1 cellular context compared by ENCODE assay signal in the genomic region with DNA sequence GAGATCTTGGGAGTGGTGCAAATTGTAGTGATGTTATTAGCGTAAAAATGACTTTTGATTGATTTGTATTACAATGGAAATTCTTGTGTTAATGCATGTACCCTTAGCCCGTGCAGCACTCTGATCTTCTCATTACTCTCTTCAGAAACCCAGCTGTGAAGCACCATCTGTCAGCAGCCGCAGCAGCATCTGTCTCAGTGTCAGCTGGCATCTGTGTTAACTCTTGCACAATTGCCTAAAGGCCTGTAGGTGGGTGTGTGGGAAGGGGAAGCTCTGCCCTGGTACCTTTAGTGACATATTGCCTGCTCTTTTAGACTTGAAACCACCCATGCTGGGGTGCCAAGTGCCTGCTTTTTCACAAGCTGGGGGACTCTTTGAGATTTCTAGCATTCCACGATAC.
TF ChIP-seq lines count a peak whose summit lies in the region.

No MANE protein-coding gene starts in this region.

TF ChIP-seq in GM23338, 12 proteins besides CTCF, POLR2A, EP300 and RAD21 (continued from another document):
- TF ChIP-seq, protein P1, sequence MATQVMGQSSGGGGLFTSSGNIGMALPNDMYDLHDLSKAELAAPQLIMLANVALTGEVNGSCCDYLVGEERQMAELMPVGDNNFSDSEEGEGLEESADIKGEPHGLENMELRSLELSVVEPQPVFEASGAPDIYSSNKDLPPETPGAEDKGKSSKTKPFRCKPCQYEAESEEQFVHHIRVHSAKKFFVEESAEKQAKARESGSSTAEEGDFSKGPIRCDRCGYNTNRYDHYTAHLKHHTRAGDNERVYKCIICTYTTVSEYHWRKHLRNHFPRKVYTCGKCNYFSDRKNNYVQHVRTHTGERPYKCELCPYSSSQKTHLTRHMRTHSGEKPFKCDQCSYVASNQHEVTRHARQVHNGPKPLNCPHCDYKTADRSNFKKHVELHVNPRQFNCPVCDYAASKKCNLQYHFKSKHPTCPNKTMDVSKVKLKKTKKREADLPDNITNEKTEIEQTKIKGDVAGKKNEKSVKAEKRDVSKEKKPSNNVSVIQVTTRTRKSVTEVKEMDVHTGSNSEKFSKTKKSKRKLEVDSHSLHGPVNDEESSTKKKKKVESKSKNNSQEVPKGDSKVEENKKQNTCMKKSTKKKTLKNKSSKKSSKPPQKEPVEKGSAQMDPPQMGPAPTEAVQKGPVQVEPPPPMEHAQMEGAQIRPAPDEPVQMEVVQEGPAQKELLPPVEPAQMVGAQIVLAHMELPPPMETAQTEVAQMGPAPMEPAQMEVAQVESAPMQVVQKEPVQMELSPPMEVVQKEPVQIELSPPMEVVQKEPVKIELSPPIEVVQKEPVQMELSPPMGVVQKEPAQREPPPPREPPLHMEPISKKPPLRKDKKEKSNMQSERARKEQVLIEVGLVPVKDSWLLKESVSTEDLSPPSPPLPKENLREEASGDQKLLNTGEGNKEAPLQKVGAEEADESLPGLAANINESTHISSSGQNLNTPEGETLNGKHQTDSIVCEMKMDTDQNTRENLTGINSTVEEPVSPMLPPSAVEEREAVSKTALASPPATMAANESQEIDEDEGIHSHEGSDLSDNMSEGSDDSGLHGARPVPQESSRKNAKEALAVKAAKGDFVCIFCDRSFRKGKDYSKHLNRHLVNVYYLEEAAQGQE (IDR thresholded peaks at IDR 0.05; ENCODE audit: unreplicated experiment): no peak
- TF ChIP-seq ZNF114 (CRISPR knock-in tag; IDR thresholded peaks at IDR 0.05) (no peak), NANOG (IDR thresholded peaks at IDR 0.05; ENCODE audit: borderline replicate concordance) (no peak), CREB1 (CRISPR knock-in tag; IDR thresholded peaks at IDR 0.05; ENCODE audit: low read depth) (no peak), POLR2AphosphoS5 (IDR thresholded peaks at IDR 0.05; ENCODE audit: low read depth) (no peak)
- TF ChIP-seq, protein P2, sequence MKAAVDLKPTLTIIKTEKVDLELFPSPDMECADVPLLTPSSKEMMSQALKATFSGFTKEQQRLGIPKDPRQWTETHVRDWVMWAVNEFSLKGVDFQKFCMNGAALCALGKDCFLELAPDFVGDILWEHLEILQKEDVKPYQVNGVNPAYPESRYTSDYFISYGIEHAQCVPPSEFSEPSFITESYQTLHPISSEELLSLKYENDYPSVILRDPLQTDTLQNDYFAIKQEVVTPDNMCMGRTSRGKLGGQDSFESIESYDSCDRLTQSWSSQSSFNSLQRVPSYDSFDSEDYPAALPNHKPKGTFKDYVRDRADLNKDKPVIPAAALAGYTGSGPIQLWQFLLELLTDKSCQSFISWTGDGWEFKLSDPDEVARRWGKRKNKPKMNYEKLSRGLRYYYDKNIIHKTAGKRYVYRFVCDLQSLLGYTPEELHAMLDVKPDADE (IDR thresholded peaks at IDR 0.05): no peak
TF ChIP-seq in GM23338: peak in this region for 0.
